1 cellular context compared by ENCODE assay signal in the genomic region with DNA sequence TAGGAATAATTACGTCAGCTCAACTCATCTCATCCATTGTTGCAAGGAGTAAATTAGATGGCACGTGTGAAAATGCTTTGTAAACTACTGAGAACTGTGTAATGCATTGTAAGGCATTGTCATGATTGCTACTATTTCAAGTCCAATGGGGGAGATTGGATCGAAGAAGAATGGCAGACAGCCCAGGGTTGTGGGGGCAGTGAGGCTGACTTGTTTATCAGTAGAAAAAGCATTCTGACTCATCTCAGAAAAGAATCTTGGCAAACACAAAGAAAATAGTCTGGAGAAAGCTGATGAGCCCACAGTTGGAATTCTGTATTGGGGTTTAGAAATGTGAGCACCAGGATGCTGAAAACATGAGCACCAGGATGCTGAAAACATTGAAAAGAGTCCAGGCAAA.
TF ChIP-seq lines count a peak whose summit lies in the region.

No MANE protein-coding gene starts in this region.

TF ChIP-seq in SK-N-SH, 30 proteins besides CTCF, POLR2A, EP300 and RAD21 (continued from another document):
- TF ChIP-seq, protein P1, sequence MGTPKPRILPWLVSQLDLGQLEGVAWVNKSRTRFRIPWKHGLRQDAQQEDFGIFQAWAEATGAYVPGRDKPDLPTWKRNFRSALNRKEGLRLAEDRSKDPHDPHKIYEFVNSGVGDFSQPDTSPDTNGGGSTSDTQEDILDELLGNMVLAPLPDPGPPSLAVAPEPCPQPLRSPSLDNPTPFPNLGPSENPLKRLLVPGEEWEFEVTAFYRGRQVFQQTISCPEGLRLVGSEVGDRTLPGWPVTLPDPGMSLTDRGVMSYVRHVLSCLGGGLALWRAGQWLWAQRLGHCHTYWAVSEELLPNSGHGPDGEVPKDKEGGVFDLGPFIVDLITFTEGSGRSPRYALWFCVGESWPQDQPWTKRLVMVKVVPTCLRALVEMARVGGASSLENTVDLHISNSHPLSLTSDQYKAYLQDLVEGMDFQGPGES (IDR thresholded peaks at IDR 0.05; ENCODE audit: low read depth, low read length) = no peak
- TF ChIP-seq CHD2 (IDR thresholded peaks at IDR 0.05; ENCODE audit: low read length, partially characterized antibody) = no peak
- peak; percentile 68; the same call in 1 of the 2 replicates for TF ChIP-seq FOSL2 (IDR thresholded peaks at IDR 0.05; ENCODE audit: borderline replicate concordance, low read depth)
